In the genomic region with DNA sequence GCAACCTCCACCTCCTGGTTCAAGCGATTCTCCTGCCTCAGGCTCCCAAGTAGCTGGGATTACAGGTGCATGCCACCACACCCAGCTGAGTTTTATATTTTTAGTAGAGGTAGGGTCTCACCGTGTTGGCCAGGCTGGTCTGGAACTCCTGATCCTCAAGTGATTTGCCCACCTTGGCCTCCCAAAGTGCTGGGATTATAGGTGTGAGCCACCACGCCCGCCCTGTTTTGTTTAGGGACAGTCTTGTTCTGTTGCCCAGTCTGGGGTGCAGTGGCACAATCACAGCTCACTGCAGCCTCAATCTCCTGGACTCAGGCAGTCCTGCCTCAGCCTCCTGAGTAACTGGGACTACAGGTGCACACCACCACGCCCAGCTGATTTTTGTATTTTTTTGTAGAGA, we compare ENCODE assay signal across 5 cellular contexts. TPM values are rescaled to one million over a fixed set of nuclear protein-coding genes. Genes with fewer than 3 reads are reported as not detected.
DNase-seq lines count a peak whose midpoint lies in the region; ATAC-seq, FAIRE-seq and TF ChIP-seq lines count a peak whose summit lies in the region.
"Not testable (repeated sequence)": the region's sequence is repeated elsewhere in the genome, so short reads cannot be mapped to it uniquely, and the experiment has no call there.

No MANE protein-coding gene starts in this region.

- H3K4me3 ChIP-seq in HEK293 (ENCODE audit: low read depth, low read length); K562; neutrophil (ENCODE audit: low read depth in 1 of 2, low read length in 1 of 2): not testable (repeated sequence)

- not testable (repeated sequence) for H3K79me2 ChIP-seq in K562 (ENCODE audit: control insufficient read depth, insufficient read depth, low read length)

- H3K27ac ChIP-seq in HEK293 (ENCODE audit: extremely low read depth, low read depth, low read length); K562 (ENCODE audit: extremely low read depth, low read depth, low read length): not testable (repeated sequence)
- peak overlapping the region; percentile 10 for H3K27ac ChIP-seq in neutrophil

- not testable (repeated sequence) for TF ChIP-seq POLR2A in K562 (conservative IDR thresholded peaks at IDR 0.05)

- not testable (repeated sequence) for H3K9me1 ChIP-seq in K562 (ENCODE audit: control insufficient read depth, insufficient read depth, low read length)

- TF ChIP-seq CTCF in HEK293 (tag by site-specific recombination; IDR thresholded peaks at IDR 0.05); K562 (IDR thresholded peaks at IDR 0.05 in 2 of 3, conservative IDR thresholded peaks at IDR 0.05 in 1 of 3; ENCODE audit: insufficient read depth in 2 of 3, low read depth in 1 of 3, low read length in 3 of 3); neutrophil (IDR thresholded peaks at IDR 0.05): not testable (repeated sequence)

- ATAC-seq in K562: not testable (repeated sequence)
- ATAC-seq in stimulated activated naive CD8-positive, alpha-beta T cell treated with anti-CD3 and anti-CD28 coated beads, Interleukin-15, Interleukin-2, amounts not matched to agents 100 U/mL and 50 U/mL, for 24 hours: peak; percentile 9

- in situ Hi-C loops in K562 (cut with MboI): not testable (repeated sequence)

- not testable (repeated sequence) for H2AFZ ChIP-seq in K562 (ENCODE audit: low read depth, low read length)

- POLR2A ChIA-PET in HEK293 (lab: Yijun Ruan, JAX); K562 (lab: Yijun Ruan, JAX): not testable (repeated sequence)

- H4K20me1 ChIP-seq in K562 (replicated peaks; ENCODE audit: control insufficient read depth, insufficient read depth, low read length): not testable (repeated sequence)

- H3K9ac ChIP-seq in K562 (ENCODE audit: insufficient read depth in 1 of 2, low read depth in 2 of 2, low read length in 2 of 2): not testable (repeated sequence)

- not testable (repeated sequence) for TF ChIP-seq EP300 in K562 (IDR thresholded peaks at IDR 0.05; ENCODE audit: low read length)

- 95% methylated on average over 5 of the region's 5 CpGs for WGBS in K562 (ENCODE audit: insufficient coverage, low coverage, missing lambda C conversion rate)

- not testable (repeated sequence) for FAIRE-seq in K562 (lab: Jason Lieb, UNC)

- TF ChIP-seq RAD21 in K562 (CRISPR knock-in tag; conservative IDR thresholded peaks at IDR 0.05 in 1 of 2, IDR thresholded peaks at IDR 0.05 in 1 of 2): not testable (repeated sequence)

- not testable (repeated sequence) for H3K9me3 ChIP-seq in HEK293 (ENCODE audit: control insufficient read depth, insufficient read depth, low read depth, low read length); K562 (replicated peaks; ENCODE audit: control insufficient read depth, insufficient read depth, low read depth, low read length); neutrophil

- H3K4me2 ChIP-seq in K562 (ENCODE audit: insufficient read depth, low read length): not testable (repeated sequence)

- H3K27me3 ChIP-seq in K562 (ENCODE audit: control insufficient read depth in 2 of 2, insufficient read depth in 2 of 2, low read length in 2 of 2); neutrophil: not testable (repeated sequence)

- not testable (repeated sequence) for BruUV-seq in K562 (replicated peaks; lab: Mats Ljungman, UMichigan)

- DNase-seq in K562 (ENCODE audit: extremely low read depth in 1 of 4, low spot score in 3 of 4); stimulated activated naive CD8-positive, alpha-beta T cell treated with anti-CD3 and anti-CD28 coated beads, Interleukin-15, Interleukin-2, amounts not matched to agents 100 U/mL and 50 U/mL, for 24 hours: not testable (repeated sequence)
- peak; percentile 12 for DNase-seq in cardiac septum (ENCODE audit: low spot score)

- H3K4me1 ChIP-seq in HEK293 (ENCODE audit: control insufficient read depth, insufficient read depth, low read length); K562 (replicated peaks in 1 of 2; ENCODE audit: control insufficient read depth in 2 of 2, insufficient read depth in 2 of 2, low read length in 2 of 2): not testable (repeated sequence)
- peaks cover 5 to 12% of the 10 kb centered on the region in 2 experiments for H3K4me1 ChIP-seq in neutrophil (ENCODE audit: control insufficient read depth in 1 of 2, insufficient read depth in 1 of 2, low read depth in 1 of 2, low read length in 1 of 2)

- intact Hi-C loops in K562 (cut with micrococcal nuclease); cardiac septum (cut with DNase I): not testable (repeated sequence)

- CTCF ChIA-PET in HEK293 (lab: Yijun Ruan, JAX): interaction anchor here (0.6 kb wide), 1 partner anchor 59 kb away, joined by 6 read pairs; no protein-coding TSS in a partner anchor
- CTCF ChIA-PET in K562 (lab: Yijun Ruan, JAX; ENCODE audit: low intra/inter-chr PET ratio): not testable (repeated sequence)

- H3K36me3 ChIP-seq in HEK293 (ENCODE audit: control insufficient read depth in 2 of 2, insufficient read depth in 1 of 2, low read length in 2 of 2) (peaks cover 28 to 40% of the 10 kb centered on the region in 2 experiments), K562 (ENCODE audit: control insufficient read depth, insufficient read depth, low read length) (peaks cover 31% of the 10 kb centered on the region; the same call in 2 of the 3 replicates), neutrophil (peaks cover 47% of the 10 kb centered on the region)

TF ChIP-seq in HEK293, 187 proteins besides CTCF, POLR2A, EP300 and RAD21:
- TF ChIP-seq ZNF121 (tag by site-specific recombination; IDR thresholded peaks at IDR 0.05): peak; percentile 61; the same call in 1 of the 2 replicates

TF ChIP-seq in K562, 482 proteins besides CTCF, POLR2A, EP300 and RAD21:
- peak; percentile 29; the same call in 1 of the 2 replicates for TF ChIP-seq SUPT5H (IDR thresholded peaks at IDR 0.05)

RNA-seq across cellular contexts. Expression of a gene that starts 54.7 kb away (rescaled TPM):
- 48.2 and 67.6 TPM in 2 replicates for total RNA-seq in K562 (2011; cell fraction: chromatin; rRNA removed; ENCODE audit: low replicate concordance)
- total RNA-seq in K562 (2011; cell fraction: nucleolus; rRNA removed): 53.2 and 55.0 TPM in 2 replicates
- total RNA-seq in K562 (2011; cell fraction: nucleoplasm; rRNA removed): 48.2 and 55.7 TPM in 2 replicates
- total RNA-seq in K562 (2014; rRNA removed) (156 and 190 TPM in 2 replicates), K562 (2014; rRNA removed; fragmentation: Illumina TruSeq; extraction: Trizol) (210 and 226 TPM in 2 replicates), K562 (2015; rRNA removed; fragmentation: Illumina TruSeq; extraction: Trizol) (200 and 203 TPM in 2 replicates), K562 (2021) (135 and 137 TPM in 2 replicates), cardiac septum (44.2 TPM)
- polyA plus RNA-seq in K562 (2011; rRNA removed) (143 and 175 TPM in 2 replicates), K562 (2014; fragmentation: Illumina TruSeq; extraction: Trizol) (288 and 297 TPM in 2 replicates), K562 (2014; fragmentation: Nextera tagmentation; extraction: Ambion mirVana) (100 to 1,000 TPM; 153 to 223 TPM), K562 (2014; rRNA removed) (145 TPM in 2 replicates)
- polyA plus RNA-seq in K562 (2011; cell fraction: cytosol; rRNA removed): 104 and 113 TPM in 2 replicates
- 79.4 and 79.9 TPM in 2 replicates for polyA plus RNA-seq in K562 (2011; cell fraction: nucleus; rRNA removed)
- 85.5 and 251 TPM in 2 replicates for polyA plus RNA-seq in K562 (2012)
- 353 and 458 TPM in 2 replicates for polyA minus RNA-seq in K562 (2011; rRNA and poly(A)+ RNA removed)
- polyA minus RNA-seq in K562 (2011; cell fraction: cytosol; rRNA and poly(A)+ RNA removed): 111 and 180 TPM in 2 replicates
- polyA minus RNA-seq in K562 (2011; cell fraction: nucleus; rRNA and poly(A)+ RNA removed): 39.6 and 59.6 TPM in 2 replicates

RNA-seq across cellular contexts. Expression of a gene that starts 55.0 kb away (rescaled TPM):
- total RNA-seq in K562 (2011; cell fraction: chromatin; rRNA removed; ENCODE audit: low replicate concordance): 38.3 and 69.0 TPM in 2 replicates
- 22.8 and 26.5 TPM in 2 replicates for total RNA-seq in K562 (2011; cell fraction: nucleolus; rRNA removed)
- 43.3 and 79.2 TPM in 2 replicates for total RNA-seq in K562 (2011; cell fraction: nucleoplasm; rRNA removed)
- 81.8 and 87.7 TPM in 2 replicates for total RNA-seq in K562 (2014; rRNA removed)
- total RNA-seq in K562 (2014; rRNA removed; fragmentation: Illumina TruSeq; extraction: Trizol): 190 and 194 TPM in 2 replicates
- 200 and 201 TPM in 2 replicates for total RNA-seq in K562 (2015; rRNA removed; fragmentation: Illumina TruSeq; extraction: Trizol)
- total RNA-seq in K562 (2021): 124 and 136 TPM in 2 replicates
- polyA plus RNA-seq in K562 (2011; rRNA removed): 149 and 186 TPM in 2 replicates
- 97.7 and 125 TPM in 2 replicates for polyA plus RNA-seq in K562 (2011; cell fraction: cytosol; rRNA removed)
- 41.2 and 63.2 TPM in 2 replicates for polyA plus RNA-seq in K562 (2011; cell fraction: nucleus; rRNA removed)
- polyA plus RNA-seq in K562 (2012): 121 and 139 TPM in 2 replicates
- polyA plus RNA-seq in K562 (2014; fragmentation: Illumina TruSeq; extraction: Trizol): 137 and 155 TPM in 2 replicates
- polyA plus RNA-seq in K562 (2014; fragmentation: Nextera tagmentation; extraction: Ambion mirVana): 100 to 1,000 TPM; 400 to 422 TPM
- polyA plus RNA-seq in K562 (2014; rRNA removed): 129 and 136 TPM in 2 replicates
- polyA minus RNA-seq in K562 (2011; rRNA and poly(A)+ RNA removed): 114 TPM in 2 replicates
- polyA minus RNA-seq in K562 (2011; cell fraction: cytosol; rRNA and poly(A)+ RNA removed): 38.5 and 41.9 TPM in 2 replicates
- 17.6 and 25.1 TPM in 2 replicates for polyA minus RNA-seq in K562 (2011; cell fraction: nucleus; rRNA and poly(A)+ RNA removed)
- 10.5 TPM for total RNA-seq in cardiac septum
